8 cellular contexts compared by ENCODE assay signal in genomic region chr9:4762108-4762888, GRCh38. TPM values are rescaled to one million over a fixed set of nuclear protein-coding genes. Genes with fewer than 3 reads are reported as not detected.
DNase-seq lines count a peak whose midpoint lies in the region; ATAC-seq and TF ChIP-seq lines count a peak whose summit lies in the region.

No MANE protein-coding gene starts in this region.

- TF ChIP-seq EP300 in SK-N-SH (IDR thresholded peaks at IDR 0.05; ENCODE audit: borderline replicate concordance in 1 of 2, low read depth in 1 of 2, low read length in 1 of 2) = no peak

- H3K27me3 ChIP-seq in GM23248 (replicated peaks; ENCODE audit: insufficient read depth) (no peaks in the 10 kb centered on the region; the same call in 1 of the 2 replicates), SK-N-SH (ENCODE audit: insufficient read depth) (no peaks in the 10 kb centered on the region), upper lobe of right lung (no peaks in the 10 kb centered on the region)

- intact Hi-C loops in Right ventricle myocardium superior (cut with DNase I) (loop anchor here (5.0 kb wide), 2 partner anchors 225 to 835 kb away; partner anchors contain the start of gene JAK2), upper lobe of right lung (cut with DNase I) (loop anchor here (5.0 to 10.0 kb wide), 2 partner anchors 163 to 225 kb away; partner anchors contain the start of gene JAK2)

- H3K4me1 ChIP-seq in GM23248 (ENCODE audit: insufficient read depth) (peaks cover 3% of the 10 kb centered on the region; the same call in 1 of the 2 replicates), SK-N-SH (ENCODE audit: control insufficient read depth in 1 of 2, insufficient read depth in 2 of 2, low read depth in 1 of 2, low read length in 1 of 2) (peaks cover 7 to 8% of the 10 kb centered on the region in 2 experiments; a peak in 3 of 4 replicates), upper lobe of right lung (peaks cover 14% of the 10 kb centered on the region)

- peak overlapping the region; percentile 23 to 65 for H3K27ac Mint-ChIP-seq in activated naive CD4-positive, alpha-beta T cell treated with anti-CD3 and anti-CD28 coated beads, Interleukin-2, amount 50 U/mL, for 72 hours

- H3K36me3 Mint-ChIP-seq in activated naive CD4-positive, alpha-beta T cell treated with anti-CD3 and anti-CD28 coated beads, Interleukin-2, amount 50 U/mL, for 72 hours = no peaks in the 10 kb centered on the region

- H3K9ac ChIP-seq in GM23248 (no peak overlapping the region), SK-N-SH (no peak overlapping the region)

- ATAC-seq in activated naive CD4-positive, alpha-beta T cell treated with anti-CD3 and anti-CD28 coated beads, Interleukin-2, amount 50 U/mL, for 72 hours = peak; percentile 79 to 80
- ATAC-seq in Right ventricle myocardium superior (ENCODE audit: poor library complexity) (peak; percentile 80), upper lobe of right lung (peak; percentile 73)

- TF ChIP-seq RAD21 in SK-N-SH (IDR thresholded peaks at IDR 0.05; ENCODE audit: low read length) = peak; percentile 91

- H4K20me1 ChIP-seq in GM23248 (ENCODE audit: insufficient read depth) = no peaks in the 10 kb centered on the region
- no peaks in the 10 kb centered on the region for H4K20me1 ChIP-seq in SK-N-SH (ENCODE audit: insufficient read depth)

- H3F3A ChIP-seq in GM23248 (ENCODE audit: insufficient read depth) = no peaks in the 10 kb centered on the region
- no peaks in the 10 kb centered on the region for H3F3A ChIP-seq in SK-N-SH (replicated peaks; ENCODE audit: insufficient read depth)

- DNase-seq in ELR (ENCODE audit: low read depth) (peak; percentile 73), GM23248 (peak; percentile 69), Kasumi-1 (lab: John Stamatoyannopoulos, UW) (peak; percentile 23 to 30), SK-N-SH (peak; percentile 51), Right ventricle myocardium superior (peak; percentile 76), pons (ENCODE audit: low spot score) (peak; percentile 81), upper lobe of right lung (peak; percentile 71)
- DNase-seq in activated naive CD4-positive, alpha-beta T cell treated with anti-CD3 and anti-CD28 coated beads, Interleukin-2, amount 50 U/mL, for 72 hours (ENCODE audit: low spot score in 2 of 2) = peak; percentile 65 to 78

- in situ Hi-C loops in GM23248 (cut with MboI) = loop anchor here (10.0 kb wide), 2 partner anchors 233 to 833 kb away; no protein-coding TSS in a partner anchor

- 27 to 28% methylated on average over 22 of the region's 22 CpGs for WGBS in GM23248 (ENCODE audit: low coverage in 1 of 2, low lambda C conversion rate in 2 of 2, missing lambda C conversion rate in 2 of 2), 2 experiments
- WGBS in SK-N-SH (ENCODE audit: low lambda C conversion rate) = 22% methylated on average over 21 of the region's 22 CpGs

- CTCF ChIA-PET in SK-N-SH (lab: Yijun Ruan, JAX) = interaction anchor here (0.6 to 8.0 kb wide), 46 partner anchors 8 to 1197 kb away, joined by 3 to 102 read pairs (median 3); partner anchors contain the start of genes JAK2 and RCL1

- H3K4me3 ChIP-seq in GM23248 (no peak overlapping the region), SK-N-SH (ENCODE audit: low read depth in 2 of 2, low read length in 1 of 2) (peak overlapping the region in 1 of 2 experiments; percentile 38; a peak in 1 of 4 replicates), upper lobe of right lung (peak overlapping the region; percentile 36)

- POLR2A ChIA-PET in SK-N-SH (lab: Yijun Ruan, JAX) = no interaction called here

- H3K79me2 ChIP-seq in GM23248 (ENCODE audit: insufficient read depth) = no peaks in the 10 kb centered on the region
- no peaks in the 10 kb centered on the region for H3K79me2 ChIP-seq in SK-N-SH (ENCODE audit: insufficient read depth)

- H2AFZ ChIP-seq in GM23248 = peak overlapping the region; percentile 59
- H2AFZ ChIP-seq in SK-N-SH (ENCODE audit: low read depth) = peak overlapping the region; percentile 38; the same call in 1 of the 2 replicates

- H3K9me3 ChIP-seq in GM23248 (ENCODE audit: low read depth) (no peaks in the 10 kb centered on the region), SK-N-SH (no peaks in the 10 kb centered on the region; the same call in 1 of the 2 replicates), upper lobe of right lung (no peaks in the 10 kb centered on the region)

- no peaks in the 10 kb centered on the region for H3K36me3 ChIP-seq in GM23248 (ENCODE audit: low read depth)
- no peaks in the 10 kb centered on the region for H3K36me3 ChIP-seq in SK-N-SH (replicated peaks in 1 of 2; ENCODE audit: control insufficient read depth in 1 of 2, insufficient read depth in 2 of 2, low read length in 1 of 2)
- H3K36me3 ChIP-seq in upper lobe of right lung = no peaks in the 10 kb centered on the region

- TF ChIP-seq CTCF in SK-N-SH (IDR thresholded peaks at IDR 0.05) = peak; percentile 91
- TF ChIP-seq CTCF in upper lobe of right lung (IDR thresholded peaks at IDR 0.05) = peak; percentile 80

- H3K9me2 ChIP-seq in GM23248 (ENCODE audit: insufficient read depth) = no peaks in the 10 kb centered on the region
- no peaks in the 10 kb centered on the region for H3K9me2 ChIP-seq in SK-N-SH

- H3K9me3 Mint-ChIP-seq in activated naive CD4-positive, alpha-beta T cell treated with anti-CD3 and anti-CD28 coated beads, Interleukin-2, amount 50 U/mL, for 72 hours = no peaks in the 10 kb centered on the region

- H3K4me2 ChIP-seq in GM23248 (ENCODE audit: unreplicated experiment) (peak overlapping the region; percentile 29), SK-N-SH (peak overlapping the region; percentile 53; the same call in 1 of the 2 replicates)

- H3K27ac ChIP-seq in GM23248 (no peak overlapping the region), SK-N-SH (ENCODE audit: low read depth in 2 of 2, low read length in 1 of 2) (no peak overlapping the region), upper lobe of right lung (peak overlapping the region; percentile 38)

TF ChIP-seq in SK-N-SH, 30 proteins besides CTCF, POLR2A, EP300 and RAD21:
- TF ChIP-seq PBX3 (IDR thresholded peaks at IDR 0.05) (peak; percentile 16; the same call in 1 of the 2 replicates), SMC3 (IDR thresholded peaks at IDR 0.05; ENCODE audit: low read depth, low read length) (peak; percentile 87), TCF12 (IDR thresholded peaks at IDR 0.05) (no peak)
TF ChIP-seq in SK-N-SH: peak in this region for 2.

RNA-seq across cellular contexts. Expression of gene AK3, which starts 21.3 kb away (rescaled TPM):
- 58.4 and 62.8 TPM in 2 replicates for total RNA-seq in GM23248 (2014; rRNA removed; shearing (Covaris generic))
- polyA plus RNA-seq in GM23248 (2016; fragmentation: Nextera tagmentation; extraction: Ambion mirVana) (80.4 and 83.2 TPM in 2 replicates), SK-N-SH (2012; rRNA removed) (20.6 and 30.8 TPM in 2 replicates)
- 33.5 and 41.1 TPM in 2 replicates for polyA plus RNA-seq in SK-N-SH (2012; cell fraction: cytosol; rRNA removed)
- 13.6 and 32.3 TPM in 2 replicates for polyA plus RNA-seq in SK-N-SH (2012; cell fraction: nucleus; rRNA removed)
- total RNA-seq in activated naive CD4-positive, alpha-beta T cell treated with anti-CD3 and anti-CD28 coated beads, Interleukin-2, amount 50 U/mL, for 72 hours = 10 to 100 TPM; 37.5 to 44.9 TPM
- total RNA-seq in Right ventricle myocardium superior (203 TPM), upper lobe of right lung (44.2 TPM)

RNA-seq across cellular contexts. Expression of gene RCL1, which starts 30.4 kb away (rescaled TPM):
- 4.0 and 7.8 TPM in 2 replicates for total RNA-seq in GM23248 (2014; rRNA removed; shearing (Covaris generic))
- polyA plus RNA-seq in GM23248 (2016; fragmentation: Nextera tagmentation; extraction: Ambion mirVana) (6.9 and 7.7 TPM in 2 replicates), SK-N-SH (2012; rRNA removed) (18.4 and 18.6 TPM in 2 replicates)
- polyA plus RNA-seq in SK-N-SH (2012; cell fraction: cytosol; rRNA removed) = 16.3 and 17.0 TPM in 2 replicates
- 18.0 and 22.4 TPM in 2 replicates for polyA plus RNA-seq in SK-N-SH (2012; cell fraction: nucleus; rRNA removed)
- total RNA-seq in activated naive CD4-positive, alpha-beta T cell treated with anti-CD3 and anti-CD28 coated beads, Interleukin-2, amount 50 U/mL, for 72 hours = 10 to 100 TPM; 18.2 to 32.0 TPM
- total RNA-seq in Right ventricle myocardium superior (4.5 TPM), upper lobe of right lung (19.6 TPM)

Comparison
In these comparisons a context has a peak if more than half of its experiments do, and no peak if none do; other contexts are left out.
1. DNase-seq: peak in every context shown above with its lines; median percentile 81 in pons; 76 in Right ventricle myocardium superior; 73 in ELR; 72 in activated naive CD4-positive, alpha-beta T cell treated with anti-CD3 and anti-CD28 coated beads, Interleukin-2, amount 50 U/mL, for 72 hours; 71 in upper lobe of right lung; 69 in GM23248; 51 in SK-N-SH; 26 in Kasumi-1.